Comparison of ENCODE assay signal across 1 cellular context in the genomic region with DNA sequence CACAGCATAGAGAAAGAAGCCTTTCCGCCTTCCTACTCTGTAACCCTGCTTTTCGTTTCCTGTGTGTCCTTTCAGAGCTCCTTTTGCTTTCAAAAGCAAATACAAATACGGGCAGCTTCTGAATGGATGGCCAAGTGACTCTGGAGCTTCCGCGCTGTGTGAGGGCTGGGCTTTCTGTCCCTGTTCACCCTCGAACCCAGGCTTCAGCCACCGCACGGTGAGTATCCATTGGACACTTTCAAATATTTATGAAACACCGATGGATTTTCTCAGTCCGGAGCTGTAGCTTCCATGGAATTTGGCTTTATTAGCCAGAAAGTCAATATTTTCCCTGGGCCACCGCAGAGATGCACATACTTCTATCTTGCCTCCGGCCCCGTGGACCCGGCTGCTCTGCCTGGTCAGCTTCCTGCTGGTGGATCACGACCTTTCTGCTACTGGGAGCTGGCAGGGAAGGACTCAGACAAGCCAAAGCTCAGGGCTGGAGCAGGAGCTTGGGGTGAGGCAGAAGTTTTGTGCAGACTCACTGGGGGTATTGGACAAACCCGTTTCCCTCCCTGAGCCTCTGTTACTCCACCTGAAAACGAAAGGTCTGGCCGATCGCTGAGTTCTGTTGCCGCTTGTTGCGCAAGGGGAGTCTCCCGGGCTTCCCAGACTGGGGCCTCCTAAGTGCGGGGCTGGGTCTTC.
TF ChIP-seq lines count a peak whose summit lies in the region.

No MANE protein-coding gene starts in this region.

TF ChIP-seq in HepG2, 621 proteins besides CTCF, POLR2A, EP300 and RAD21 (continued from another document and continues in another):
- TF ChIP-seq ZNF407 (CRISPR knock-in tag; IDR thresholded peaks at IDR 0.05; ENCODE audit: not compliant biosample characterization), result no peak
- TF ChIP-seq ZNF292 (CRISPR knock-in tag; IDR thresholded peaks at IDR 0.05; ENCODE audit: borderline replicate concordance, low read depth), result 0 out of 2 replicates have a peak, but pooled peaks have one; percentile 19
- TF ChIP-seq NCOA2 (CRISPR knock-in tag; IDR thresholded peaks at IDR 0.05), result peak; percentile 29; the same call in 1 of the 2 replicates
- TF ChIP-seq YEATS4 (CRISPR knock-in tag; IDR thresholded peaks at IDR 0.05; ENCODE audit: borderline replicate concordance), result peak; percentile 51; the same call in 1 of the 2 replicates
- peak; percentile 78; the same call in 1 of the 2 replicates for TF ChIP-seq ZNF142 (CRISPR knock-in tag; IDR thresholded peaks at IDR 0.05)
- TF ChIP-seq NAIF1 (CRISPR knock-in tag; IDR thresholded peaks at IDR 0.05; ENCODE audit: borderline replicate concordance), result 0 out of 2 replicates have a peak, but pooled peaks have one; percentile 27
- no peak for TF ChIP-seq FOXM1 (CRISPR knock-in tag; IDR thresholded peaks at IDR 0.05)
- TF ChIP-seq ZNF790 (CRISPR knock-in tag; IDR thresholded peaks at IDR 0.05; ENCODE audit: borderline replicate concordance), result no peak
- TF ChIP-seq POGZ (CRISPR knock-in tag; IDR thresholded peaks at IDR 0.05), result no peak
- no peak for TF ChIP-seq ZNF619 (CRISPR knock-in tag; IDR thresholded peaks at IDR 0.05)
- peak; percentile 49; the same call in 1 of the 2 replicates for TF ChIP-seq HOXA5 (CRISPR knock-in tag; IDR thresholded peaks at IDR 0.05)
- 0 out of 2 replicates have a peak, but pooled peaks have one; percentile 24 for TF ChIP-seq FLYWCH1 (CRISPR knock-in tag; IDR thresholded peaks at IDR 0.05)
- 0 out of 2 replicates have a peak, but pooled peaks have one; percentile 14 for TF ChIP-seq TFAP4 (IDR thresholded peaks at IDR 0.05; ENCODE audit: borderline replicate concordance, low read depth)
- no peak for TF ChIP-seq ZFAT (CRISPR knock-in tag; conservative IDR thresholded peaks at IDR 0.05)
- TF ChIP-seq MED1 (CRISPR knock-in tag; IDR thresholded peaks at IDR 0.05), result peak; percentile 52
- TF ChIP-seq, protein P1, sequence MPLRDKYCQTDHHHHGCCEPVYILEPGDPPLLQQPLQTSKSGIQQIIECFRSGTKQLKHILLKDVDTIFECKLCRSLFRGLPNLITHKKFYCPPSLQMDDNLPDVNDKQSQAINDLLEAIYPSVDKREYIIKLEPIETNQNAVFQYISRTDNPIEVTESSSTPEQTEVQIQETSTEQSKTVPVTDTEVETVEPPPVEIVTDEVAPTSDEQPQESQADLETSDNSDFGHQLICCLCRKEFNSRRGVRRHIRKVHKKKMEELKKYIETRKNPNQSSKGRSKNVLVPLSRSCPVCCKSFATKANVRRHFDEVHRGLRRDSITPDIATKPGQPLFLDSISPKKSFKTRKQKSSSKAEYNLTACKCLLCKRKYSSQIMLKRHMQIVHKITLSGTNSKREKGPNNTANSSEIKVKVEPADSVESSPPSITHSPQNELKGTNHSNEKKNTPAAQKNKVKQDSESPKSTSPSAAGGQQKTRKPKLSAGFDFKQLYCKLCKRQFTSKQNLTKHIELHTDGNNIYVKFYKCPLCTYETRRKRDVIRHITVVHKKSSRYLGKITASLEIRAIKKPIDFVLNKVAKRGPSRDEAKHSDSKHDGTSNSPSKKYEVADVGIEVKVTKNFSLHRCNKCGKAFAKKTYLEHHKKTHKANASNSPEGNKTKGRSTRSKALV (CRISPR knock-in tag; IDR thresholded peaks at IDR 0.05), result peak; percentile 71
- TF ChIP-seq MAFK (conservative IDR thresholded peaks at IDR 0.05 in 1 of 2, IDR thresholded peaks at IDR 0.05 in 1 of 2; ENCODE audit: low read length in 2 of 2), result no peak
- TF ChIP-seq RARA (CRISPR knock-in tag; IDR thresholded peaks at IDR 0.05), result peak; percentile 49; the same call in 1 of the 2 replicates
- TF ChIP-seq JUNB (CRISPR knock-in tag; IDR thresholded peaks at IDR 0.05; ENCODE audit: borderline replicate concordance), result no peak
- TF ChIP-seq PRDM10 (CRISPR knock-in tag; IDR thresholded peaks at IDR 0.05; ENCODE audit: low read depth), result peak; percentile 21; the same call in 1 of the 2 replicates
- 0 out of 2 replicates have a peak, but pooled peaks have one; percentile 15 for TF ChIP-seq ZNF232 (CRISPR knock-in tag; IDR thresholded peaks at IDR 0.05; ENCODE audit: borderline replicate concordance)
- TF ChIP-seq MAZ (IDR thresholded peaks at IDR 0.05; ENCODE audit: borderline replicate concordance, low read depth, low read length), result no peak
- TF ChIP-seq MAZ (CRISPR knock-in tag; IDR thresholded peaks at IDR 0.05; ENCODE audit: low read depth), result no peak
- peak; percentile 21; the same call in 1 of the 2 replicates for TF ChIP-seq NCOR1 (IDR thresholded peaks at IDR 0.05; ENCODE audit: borderline replicate concordance, low read length)
- peak; percentile 37; the same call in 1 of the 2 replicates for TF ChIP-seq ZNF350 (CRISPR knock-in tag; IDR thresholded peaks at IDR 0.05; ENCODE audit: borderline replicate concordance, low read depth)
- no peak for TF ChIP-seq REPIN1 (CRISPR knock-in tag; IDR thresholded peaks at IDR 0.05; ENCODE audit: borderline replicate concordance, low read depth)
- TF ChIP-seq IRF9 (CRISPR knock-in tag; IDR thresholded peaks at IDR 0.05; ENCODE audit: borderline replicate concordance), result peak; percentile 26; the same call in 1 of the 2 replicates
